1 cellular context compared by ENCODE assay signal in the genomic region with DNA sequence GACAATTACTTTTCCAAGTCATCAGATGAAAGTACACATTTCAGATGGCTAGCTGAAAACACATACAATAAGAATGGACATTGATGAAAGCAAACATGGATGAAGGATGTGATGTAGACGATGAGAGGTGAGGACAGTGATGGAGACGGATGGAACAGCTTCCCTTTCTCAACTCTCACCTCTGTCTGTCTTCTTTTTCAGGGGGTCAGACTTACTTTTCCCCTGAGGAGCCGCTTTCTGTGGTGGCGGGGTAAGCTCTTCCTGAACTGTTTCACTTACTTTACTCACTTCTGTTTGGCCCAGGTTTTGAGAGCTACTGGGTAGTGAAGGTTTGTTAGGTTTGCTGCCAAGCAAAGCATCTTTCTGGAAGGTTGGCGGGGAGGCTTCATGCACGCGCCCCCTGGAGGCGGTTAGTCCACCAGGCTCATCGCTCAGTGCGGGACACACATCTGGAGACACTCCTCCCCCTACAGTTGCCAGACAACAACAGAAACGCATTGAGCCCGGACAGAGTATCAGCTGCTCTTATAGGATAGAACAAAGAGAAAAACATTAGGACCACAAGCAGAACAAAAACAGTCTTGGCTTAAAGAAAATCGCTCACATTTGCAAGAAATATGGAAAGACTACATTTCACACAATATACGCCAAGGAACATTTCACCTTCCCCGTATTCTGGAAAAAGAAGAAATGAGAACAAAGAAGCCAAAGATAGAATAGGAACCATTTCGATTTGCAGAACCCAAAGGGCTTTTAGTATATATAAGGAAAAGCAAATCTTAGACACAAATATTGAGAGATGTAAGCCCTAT.
TF ChIP-seq lines count a peak whose summit lies in the region.

No MANE protein-coding gene starts in this region.

TF ChIP-seq in HepG2, 621 proteins besides CTCF, POLR2A, EP300 and RAD21 (continued from another document and continues in another):
- TF ChIP-seq, protein P1, sequence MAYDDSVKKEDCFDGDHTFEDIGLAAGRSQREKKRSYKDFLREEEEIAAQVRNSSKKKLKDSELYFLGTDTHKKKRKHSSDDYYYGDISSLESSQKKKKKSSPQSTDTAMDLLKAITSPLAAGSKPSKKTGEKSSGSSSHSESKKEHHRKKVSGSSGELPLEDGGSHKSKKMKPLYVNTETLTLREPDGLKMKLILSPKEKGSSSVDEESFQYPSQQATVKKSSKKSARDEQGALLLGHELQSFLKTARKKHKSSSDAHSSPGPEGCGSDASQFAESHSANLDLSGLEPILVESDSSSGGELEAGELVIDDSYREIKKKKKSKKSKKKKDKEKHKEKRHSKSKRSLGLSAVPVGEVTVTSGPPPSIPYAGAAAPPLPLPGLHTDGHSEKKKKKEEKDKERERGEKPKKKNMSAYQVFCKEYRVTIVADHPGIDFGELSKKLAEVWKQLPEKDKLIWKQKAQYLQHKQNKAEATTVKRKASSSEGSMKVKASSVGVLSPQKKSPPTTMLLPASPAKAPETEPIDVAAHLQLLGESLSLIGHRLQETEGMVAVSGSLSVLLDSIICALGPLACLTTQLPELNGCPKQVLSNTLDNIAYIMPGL (CRISPR knock-in tag; IDR thresholded peaks at IDR 0.05; ENCODE audit: borderline replicate concordance in 1 of 2, low read depth in 1 of 2): peak; percentile 76 to 82; a peak in 2 of 4 replicates
- TF ChIP-seq SP140L (CRISPR knock-in tag; IDR thresholded peaks at IDR 0.05; ENCODE audit: borderline replicate concordance): peak; percentile 83; the same call in 1 of the 2 replicates
- no peak for TF ChIP-seq ZNF552 (CRISPR knock-in tag; IDR thresholded peaks at IDR 0.05; ENCODE audit: borderline replicate concordance)
- no peak for TF ChIP-seq ZNF605 (CRISPR knock-in tag; IDR thresholded peaks at IDR 0.05)
- no peak for TF ChIP-seq SRSF9 (IDR thresholded peaks at IDR 0.05; ENCODE audit: borderline replicate concordance, insufficient read depth, low read depth, low read length, poor library complexity, severe bottlenecking)
- no peak for TF ChIP-seq SRSF4 (IDR thresholded peaks at IDR 0.05; ENCODE audit: low read depth, low read length, poor library complexity, severe bottlenecking)
- TF ChIP-seq PHB2 (IDR thresholded peaks at IDR 0.05; ENCODE audit: partially characterized antibody): no peak
- 0 out of 2 replicates have a peak, but pooled peaks have one; percentile 40 for TF ChIP-seq ZNF792 (CRISPR knock-in tag; IDR thresholded peaks at IDR 0.05)
- TF ChIP-seq, protein P2, sequence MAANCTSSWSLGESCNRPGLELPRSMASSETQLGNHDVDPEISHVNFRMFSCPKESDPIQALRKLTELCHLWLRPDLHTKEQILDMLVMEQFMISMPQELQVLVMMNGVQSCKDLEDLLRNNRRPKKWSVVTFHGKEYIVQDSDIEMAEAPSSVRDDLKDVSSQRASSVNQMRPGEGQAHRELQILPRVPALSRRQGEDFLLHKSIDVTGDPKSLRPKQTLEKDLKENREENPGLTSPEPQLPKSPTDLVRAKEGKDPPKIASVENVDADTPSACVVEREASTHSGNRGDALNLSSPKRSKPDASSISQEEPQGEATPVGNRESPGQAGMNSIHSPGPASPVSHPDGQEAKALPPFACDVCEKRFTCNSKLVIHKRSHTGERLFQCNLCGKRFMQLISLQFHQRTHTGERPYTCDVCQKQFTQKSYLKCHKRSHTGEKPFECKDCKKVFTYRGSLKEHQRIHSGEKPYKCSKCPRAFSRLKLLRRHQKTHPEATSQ (CRISPR knock-in tag; IDR thresholded peaks at IDR 0.05; ENCODE audit: borderline replicate concordance): no peak
- peak; percentile 77 for TF ChIP-seq MED1 (CRISPR knock-in tag; IDR thresholded peaks at IDR 0.05)
- TF ChIP-seq, protein P3, sequence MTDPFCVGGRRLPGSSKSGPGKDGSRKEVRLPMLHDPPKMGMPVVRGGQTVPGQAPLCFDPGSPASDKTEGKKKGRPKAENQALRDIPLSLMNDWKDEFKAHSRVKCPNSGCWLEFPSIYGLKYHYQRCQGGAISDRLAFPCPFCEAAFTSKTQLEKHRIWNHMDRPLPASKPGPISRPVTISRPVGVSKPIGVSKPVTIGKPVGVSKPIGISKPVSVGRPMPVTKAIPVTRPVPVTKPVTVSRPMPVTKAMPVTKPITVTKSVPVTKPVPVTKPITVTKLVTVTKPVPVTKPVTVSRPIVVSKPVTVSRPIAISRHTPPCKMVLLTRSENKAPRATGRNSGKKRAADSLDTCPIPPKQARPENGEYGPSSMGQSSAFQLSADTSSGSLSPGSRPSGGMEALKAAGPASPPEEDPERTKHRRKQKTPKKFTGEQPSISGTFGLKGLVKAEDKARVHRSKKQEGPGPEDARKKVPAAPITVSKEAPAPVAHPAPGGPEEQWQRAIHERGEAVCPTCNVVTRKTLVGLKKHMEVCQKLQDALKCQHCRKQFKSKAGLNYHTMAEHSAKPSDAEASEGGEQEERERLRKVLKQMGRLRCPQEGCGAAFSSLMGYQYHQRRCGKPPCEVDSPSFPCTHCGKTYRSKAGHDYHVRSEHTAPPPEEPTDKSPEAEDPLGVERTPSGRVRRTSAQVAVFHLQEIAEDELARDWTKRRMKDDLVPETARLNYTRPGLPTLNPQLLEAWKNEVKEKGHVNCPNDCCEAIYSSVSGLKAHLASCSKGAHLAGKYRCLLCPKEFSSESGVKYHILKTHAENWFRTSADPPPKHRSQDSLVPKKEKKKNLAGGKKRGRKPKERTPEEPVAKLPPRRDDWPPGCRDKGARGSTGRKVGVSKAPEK (CRISPR knock-in tag; IDR thresholded peaks at IDR 0.05; ENCODE audit: borderline replicate concordance): no peak
- no peak for TF ChIP-seq ZIK1 (CRISPR knock-in tag; IDR thresholded peaks at IDR 0.05; ENCODE audit: borderline replicate concordance, low read depth)
- TF ChIP-seq SIX4 (CRISPR knock-in tag; IDR thresholded peaks at IDR 0.05): no peak
- peak; percentile 48; the same call in 1 of the 2 replicates for TF ChIP-seq MIXL1 (CRISPR knock-in tag; IDR thresholded peaks at IDR 0.05)
- TF ChIP-seq DNMT3B (CRISPR knock-in tag; conservative IDR thresholded peaks at IDR 0.05): no peak
- TF ChIP-seq, protein P4, sequence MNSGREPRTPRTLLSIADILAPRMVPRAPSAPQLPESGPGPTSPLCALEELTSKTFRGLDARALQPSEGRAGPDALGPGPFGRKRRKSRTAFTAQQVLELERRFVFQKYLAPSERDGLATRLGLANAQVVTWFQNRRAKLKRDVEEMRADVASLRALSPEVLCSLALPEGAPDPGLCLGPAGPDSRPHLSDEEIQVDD (CRISPR knock-in tag; IDR thresholded peaks at IDR 0.05; ENCODE audit: borderline replicate concordance): no peak
- TF ChIP-seq, protein P5, sequence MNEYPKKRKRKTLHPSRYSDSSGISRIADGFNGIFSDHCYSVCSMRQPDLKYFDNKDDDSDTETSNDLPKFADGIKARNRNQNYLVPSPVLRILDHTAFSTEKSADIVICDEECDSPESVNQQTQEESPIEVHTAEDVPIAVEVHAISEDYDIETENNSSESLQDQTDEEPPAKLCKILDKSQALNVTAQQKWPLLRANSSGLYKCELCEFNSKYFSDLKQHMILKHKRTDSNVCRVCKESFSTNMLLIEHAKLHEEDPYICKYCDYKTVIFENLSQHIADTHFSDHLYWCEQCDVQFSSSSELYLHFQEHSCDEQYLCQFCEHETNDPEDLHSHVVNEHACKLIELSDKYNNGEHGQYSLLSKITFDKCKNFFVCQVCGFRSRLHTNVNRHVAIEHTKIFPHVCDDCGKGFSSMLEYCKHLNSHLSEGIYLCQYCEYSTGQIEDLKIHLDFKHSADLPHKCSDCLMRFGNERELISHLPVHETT (CRISPR knock-in tag; conservative IDR thresholded peaks at IDR 0.05): 0 out of 2 replicates have a peak, but pooled peaks have one; percentile 46
- TF ChIP-seq, protein P6, sequence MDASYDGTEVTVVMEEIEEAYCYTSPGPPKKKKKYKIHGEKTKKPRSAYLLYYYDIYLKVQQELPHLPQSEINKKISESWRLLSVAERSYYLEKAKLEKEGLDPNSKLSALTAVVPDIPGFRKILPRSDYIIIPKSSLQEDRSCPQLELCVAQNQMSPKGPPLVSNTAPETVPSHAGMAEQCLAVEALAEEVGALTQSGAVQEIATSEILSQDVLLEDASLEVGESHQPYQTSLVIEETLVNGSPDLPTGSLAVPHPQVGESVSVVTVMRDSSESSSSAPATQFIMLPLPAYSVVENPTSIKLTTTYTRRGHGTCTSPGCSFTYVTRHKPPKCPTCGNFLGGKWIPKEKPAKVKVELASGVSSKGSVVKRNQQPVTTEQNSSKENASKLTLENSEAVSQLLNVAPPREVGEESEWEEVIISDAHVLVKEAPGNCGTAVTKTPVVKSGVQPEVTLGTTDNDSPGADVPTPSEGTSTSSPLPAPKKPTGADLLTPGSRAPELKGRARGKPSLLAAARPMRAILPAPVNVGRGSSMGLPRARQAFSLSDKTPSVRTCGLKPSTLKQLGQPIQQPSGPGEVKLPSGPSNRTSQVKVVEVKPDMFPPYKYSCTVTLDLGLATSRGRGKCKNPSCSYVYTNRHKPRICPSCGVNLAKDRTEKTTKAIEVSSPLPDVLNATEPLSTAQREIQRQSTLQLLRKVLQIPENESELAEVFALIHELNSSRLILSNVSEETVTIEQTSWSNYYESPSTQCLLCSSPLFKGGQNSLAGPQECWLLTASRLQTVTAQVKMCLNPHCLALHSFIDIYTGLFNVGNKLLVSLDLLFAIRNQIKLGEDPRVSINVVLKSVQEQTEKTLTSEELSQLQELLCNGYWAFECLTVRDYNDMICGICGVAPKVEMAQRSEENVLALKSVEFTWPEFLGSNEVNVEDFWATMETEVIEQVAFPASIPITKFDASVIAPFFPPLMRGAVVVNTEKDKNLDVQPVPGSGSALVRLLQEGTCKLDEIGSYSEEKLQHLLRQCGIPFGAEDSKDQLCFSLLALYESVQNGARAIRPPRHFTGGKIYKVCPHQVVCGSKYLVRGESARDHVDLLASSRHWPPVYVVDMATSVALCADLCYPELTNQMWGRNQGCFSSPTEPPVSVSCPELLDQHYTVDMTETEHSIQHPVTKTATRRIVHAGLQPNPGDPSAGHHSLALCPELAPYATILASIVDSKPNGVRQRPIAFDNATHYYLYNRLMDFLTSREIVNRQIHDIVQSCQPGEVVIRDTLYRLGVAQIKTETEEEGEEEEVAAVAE (CRISPR knock-in tag; IDR thresholded peaks at IDR 0.05; ENCODE audit: borderline replicate concordance): peak; percentile 76; the same call in 1 of the 2 replicates
- no peak for TF ChIP-seq ZNF749 (CRISPR knock-in tag; IDR thresholded peaks at IDR 0.05; ENCODE audit: borderline replicate concordance)
- TF ChIP-seq ZNF335 (CRISPR knock-in tag; IDR thresholded peaks at IDR 0.05): no peak
- TF ChIP-seq RARA (CRISPR knock-in tag; IDR thresholded peaks at IDR 0.05): 0 out of 2 replicates have a peak, but pooled peaks have one; percentile 25
- TF ChIP-seq SP1 (IDR thresholded peaks at IDR 0.05): no peak
- peak; percentile 34; the same call in 1 of the 2 replicates for TF ChIP-seq SP1 (CRISPR knock-in tag; IDR thresholded peaks at IDR 0.05)
- TF ChIP-seq CREB1 (IDR thresholded peaks at IDR 0.05): no peak
- no peak for TF ChIP-seq CREB1 (CRISPR knock-in tag; IDR thresholded peaks at IDR 0.05)
- peak; percentile 88 for TF ChIP-seq SALL1 (CRISPR knock-in tag; IDR thresholded peaks at IDR 0.05)
- peak; percentile 53; the same call in 1 of the 2 replicates for TF ChIP-seq HDAC2 (CRISPR knock-in tag; IDR thresholded peaks at IDR 0.05)
- TF ChIP-seq ZNF615 (CRISPR knock-in tag; IDR thresholded peaks at IDR 0.05; ENCODE audit: borderline replicate concordance): no peak
- TF ChIP-seq, protein P7, sequence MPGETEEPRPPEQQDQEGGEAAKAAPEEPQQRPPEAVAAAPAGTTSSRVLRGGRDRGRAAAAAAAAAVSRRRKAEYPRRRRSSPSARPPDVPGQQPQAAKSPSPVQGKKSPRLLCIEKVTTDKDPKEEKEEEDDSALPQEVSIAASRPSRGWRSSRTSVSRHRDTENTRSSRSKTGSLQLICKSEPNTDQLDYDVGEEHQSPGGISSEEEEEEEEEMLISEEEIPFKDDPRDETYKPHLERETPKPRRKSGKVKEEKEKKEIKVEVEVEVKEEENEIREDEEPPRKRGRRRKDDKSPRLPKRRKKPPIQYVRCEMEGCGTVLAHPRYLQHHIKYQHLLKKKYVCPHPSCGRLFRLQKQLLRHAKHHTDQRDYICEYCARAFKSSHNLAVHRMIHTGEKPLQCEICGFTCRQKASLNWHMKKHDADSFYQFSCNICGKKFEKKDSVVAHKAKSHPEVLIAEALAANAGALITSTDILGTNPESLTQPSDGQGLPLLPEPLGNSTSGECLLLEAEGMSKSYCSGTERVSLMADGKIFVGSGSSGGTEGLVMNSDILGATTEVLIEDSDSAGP (CRISPR knock-in tag; IDR thresholded peaks at IDR 0.05; ENCODE audit: borderline replicate concordance): peak; percentile 62; the same call in 1 of the 2 replicates
- TF ChIP-seq NCOA1 (CRISPR knock-in tag; IDR thresholded peaks at IDR 0.05): no peak
- TF ChIP-seq ZNF121 (CRISPR knock-in tag; IDR thresholded peaks at IDR 0.05): peak; percentile 63; the same call in 1 of the 2 replicates
- no peak for TF ChIP-seq JARID2 (CRISPR knock-in tag; IDR thresholded peaks at IDR 0.05; ENCODE audit: insufficient replicate concordance)
